ENCODE assay signal across 25 cellular contexts in the genomic region with DNA sequence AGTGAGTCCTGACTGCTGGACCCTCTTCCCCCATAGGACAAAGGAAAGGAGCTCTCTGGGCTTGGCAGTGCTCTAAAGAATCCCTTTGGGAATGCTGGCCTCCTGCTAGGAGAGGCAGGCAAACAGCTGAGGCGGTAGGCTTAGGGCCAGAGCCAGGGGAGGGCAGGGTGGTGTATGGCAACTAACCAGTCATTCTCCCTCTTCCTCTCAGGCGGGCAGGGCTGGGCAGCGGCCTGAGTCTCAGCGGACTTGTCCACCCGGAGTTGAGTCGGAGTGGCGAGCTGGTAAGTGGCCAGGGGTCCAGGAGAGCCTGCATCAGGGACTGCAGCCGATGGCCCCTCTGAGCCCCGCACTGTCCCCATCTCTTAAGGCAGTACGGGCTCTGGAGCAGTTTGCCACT. TPM values are rescaled to one million over a fixed set of nuclear protein-coding genes. Genes with fewer than 3 reads are reported as not detected.
DNase-seq lines count a peak whose midpoint lies in the region; ATAC-seq, FAIRE-seq and TF ChIP-seq lines count a peak whose summit lies in the region.
"Had no signal": no experiment of that assay in that cellular context is flagged by ENCODE, and none has a peak within 500 bp of the region (broad histone marks: within the 10 kb centered on the region; RNA-seq: fewer than 3 reads in every experiment).

No MANE protein-coding gene starts in this region.

- H2BK15ac ChIP-seq in H1 (ENCODE audit: low read length) = no peak overlapping the region

- H3K4ac ChIP-seq in H1 (replicated peaks; ENCODE audit: insufficient read length, low read depth, low read length) = no peak overlapping the region

- H3K9me3 Mint-ChIP-seq in activated T-cell treated with anti-CD3 and anti-CD28 coated beads, Interleukin-2, amount 50 U/mL, for 24 hours = no peaks in the 10 kb centered on the region
- no peaks in the 10 kb centered on the region for H3K9me3 Mint-ChIP-seq in activated T-cell treated with anti-CD3 and anti-CD28 coated beads, Interleukin-2, amount 50 U/mL, for 72 hours
- no peaks in the 10 kb centered on the region for H3K9me3 Mint-ChIP-seq in stimulated activated naive B cell treated with anti-CD40 and anti-IgM and Interleukin-4, amounts not matched to agents 10 μg/mL and 1 μg/mL and 100 μg/mL, for 72 hours
- H3K9me3 Mint-ChIP-seq: activated naive CD4-positive, alpha-beta T cell treated with anti-CD3 and anti-CD28 coated beads for 36 hours; activated T-cell treated with anti-CD3 and anti-CD28 coated beads, Interleukin-2, amount 50 U/mL, for 4 hours; memory B cell; naive thymus-derived CD8-positive, alpha-beta T cell had no signal

- POLR2A ChIA-PET in H1 (lab: Charles Lee; ENCODE audit: partially characterized antibody) = interaction anchor here (0.9 to 10.7 kb wide), 10 partner anchors 10 to 352 kb away, joined by 3 to 386 read pairs (median 5); partner anchors contain the start of genes CLDN7, CTDNEP1, DVL2 and ELP5

- H3K79me2 ChIP-seq in H1 (ENCODE audit: control insufficient read depth in 1 of 2, insufficient read depth in 2 of 2, low read length in 2 of 2) = no peaks in the 10 kb centered on the region

- peaks cover 26 to 67% (median 54%) of the 10 kb centered on the region in 4 experiments for H3K36me3 ChIP-seq in H1 (ENCODE audit: control insufficient read depth in 2 of 4, insufficient read depth in 4 of 4, low read length in 3 of 4)
- H3K36me3 ChIP-seq in right lobe of liver = peaks cover 0 to 55% (median 32%) of the 10 kb centered on the region in 4 donors

- no peak overlapping the region for H3K4me3 ChIP-seq in H1 (ENCODE audit: extremely low read depth in 1 of 4, insufficient read depth in 2 of 4, low read depth in 3 of 4, low read length in 4 of 4)
- H3K4me3 ChIP-seq in right lobe of liver = no peak overlapping the region
- H3K4me3 ChIP-seq: gastroesophageal sphincter, GM12878, tibial artery had no signal

- H4K91ac ChIP-seq in H1 (replicated peaks; ENCODE audit: insufficient read length, low read length) = no peak overlapping the region

- TF ChIP-seq EP300 in H1 (IDR thresholded peaks at IDR 0.05; ENCODE audit: borderline replicate concordance in 1 of 2, low read depth in 2 of 2, low read length in 2 of 2) = no peak

- no peaks in the 10 kb centered on the region for H3K9me3 ChIP-seq in H1 (ENCODE audit: insufficient read depth in 2 of 2, low read depth in 1 of 2, low read length in 1 of 2)
- no peaks in the 10 kb centered on the region for H3K9me3 ChIP-seq in right lobe of liver
- H3K9me3 ChIP-seq: gastroesophageal sphincter, tibial artery had no signal

- no peak overlapping the region for H2BK5ac ChIP-seq in H1 (ENCODE audit: low read depth, low read length)

- no peak overlapping the region for H3K27ac ChIP-seq in H1 (ENCODE audit: low read depth, low read length)
- H3K27ac ChIP-seq in right lobe of liver = no peak overlapping the region
- H3K27ac ChIP-seq: tibial artery had no signal

- no peak overlapping the region for H4K5ac ChIP-seq in H1 (ENCODE audit: insufficient read length, low read depth, low read length)

- DNase-seq in activated T-cell treated with anti-CD3 and anti-CD28 coated beads, Interleukin-2, amount 50 U/mL, for 24 hours = no peak
- no peak for DNase-seq in activated T-cell treated with anti-CD3 and anti-CD28 coated beads, Interleukin-2, amount 50 U/mL, for 72 hours
- no peak for DNase-seq in H1 (ENCODE audit: low read depth in 1 of 2, low spot score in 2 of 2)
- no peak for DNase-seq in right lobe of liver
- DNase-seq in stimulated activated naive B cell treated with anti-CD40 and anti-IgM and Interleukin-4, amounts not matched to agents 10 μg/mL and 1 μg/mL and 100 μg/mL, for 72 hours = no peak
- DNase-seq in HUDEP-2 (lab: John Stamatoyannopoulos, UW; ENCODE audit: unreplicated experiment in 76 of 76) = no peak
- no peak for DNase-seq in DMS53 treated with DMSO at 0.1 percent for 48 hours (lab: John Stamatoyannopoulos, UW; ENCODE audit: unreplicated experiment)
- DNase-seq: 8988T; activated naive CD4-positive, alpha-beta T cell treated with anti-CD3 and anti-CD28 coated beads for 36 hours; activated T-cell treated with anti-CD3 and anti-CD28 coated beads, Interleukin-2, amount 50 U/mL, for 4 hours; cerebellar nuclear complex; DND-41; naive thymus-derived CD8-positive, alpha-beta T cell; NCI-H2081 treated with DMSO at 0.1 percent for 48 hours; NCI-H446 treated with DMSO at 0.1 percent for 48 hours; OCI-M1; SIG-M5; stimulated activated naive CD8-positive, alpha-beta T cell treated with anti-CD3 and anti-CD28 coated beads, Interleukin-15, Interleukin-2, amounts not matched to agents 100 U/mL and 50 U/mL, for 24 hours; tibial artery had no signal

- no peak overlapping the region for H3K14ac ChIP-seq in H1 (ENCODE audit: insufficient read length)

- H3K4me1 ChIP-seq in H1 (replicated peaks in 1 of 4; ENCODE audit: control insufficient read depth in 3 of 4, insufficient read depth in 4 of 4, low read length in 3 of 4) = peaks cover 0 to 10% (median 5%) of the 10 kb centered on the region in 4 experiments; a peak in 4 of 7 replicates
- peaks cover 0 to 45% (median 8%) of the 10 kb centered on the region in 4 donors for H3K4me1 ChIP-seq in right lobe of liver

- H3K27me3 ChIP-seq in H1 (replicated peaks in 1 of 4; ENCODE audit: control insufficient read depth in 3 of 4, extremely low read depth in 1 of 4, insufficient read depth in 3 of 4, low read length in 3 of 4) (no peaks in the 10 kb centered on the region), right lobe of liver (no peaks in the 10 kb centered on the region)
- H3K27me3 ChIP-seq: gastroesophageal sphincter, tibial artery had no signal

- peaks cover 5% of the 10 kb centered on the region; the same call in 1 of the 2 replicates for H3K23me2 ChIP-seq in H1 (ENCODE audit: low read depth, low read length)

- H3K27me3 Mint-ChIP-seq in activated T-cell treated with anti-CD3 and anti-CD28 coated beads, Interleukin-2, amount 50 U/mL, for 24 hours = no peaks in the 10 kb centered on the region
- no peaks in the 10 kb centered on the region for H3K27me3 Mint-ChIP-seq in activated T-cell treated with anti-CD3 and anti-CD28 coated beads, Interleukin-2, amount 50 U/mL, for 72 hours (ENCODE audit: low read depth)
- no peaks in the 10 kb centered on the region for H3K27me3 Mint-ChIP-seq in stimulated activated naive B cell treated with anti-CD40 and anti-IgM and Interleukin-4, amounts not matched to agents 10 μg/mL and 1 μg/mL and 100 μg/mL, for 72 hours
- H3K27me3 Mint-ChIP-seq: memory B cell; naive thymus-derived CD8-positive, alpha-beta T cell had no signal

- FAIRE-seq in H1 (lab: Jason Lieb, UNC) = no peak
- FAIRE-seq: GM12878, keratinocyte had no signal

- WGBS in H1 (ENCODE audit: extremely low coverage in 1 of 2, insufficient coverage in 1 of 2, insufficient read length in 1 of 2, insufficient replicate concordance in 2 of 2, low coverage in 1 of 2, low lambda C conversion rate in 2 of 2, missing lambda C conversion rate in 1 of 2), 2 experiments = 94% methylated on average over 9 of the region's 10 CpGs; no CpG with 5 or more reads in 1 of the 2 experiments
- WGBS in right lobe of liver (ENCODE audit: insufficient coverage, low coverage, low lambda C conversion rate, missing lambda C conversion rate) = 60% methylated on average over 2 of the region's 10 CpGs

- H2BK120ac ChIP-seq in H1 (replicated peaks; ENCODE audit: low read depth, low read length) = no peak overlapping the region

- H3K27ac Mint-ChIP-seq in activated T-cell treated with anti-CD3 and anti-CD28 coated beads, Interleukin-2, amount 50 U/mL, for 24 hours = peak overlapping the region; percentile 2
- H3K27ac Mint-ChIP-seq in activated T-cell treated with anti-CD3 and anti-CD28 coated beads, Interleukin-2, amount 50 U/mL, for 72 hours = no peak overlapping the region
- H3K27ac Mint-ChIP-seq in stimulated activated naive B cell treated with anti-CD40 and anti-IgM and Interleukin-4, amounts not matched to agents 10 μg/mL and 1 μg/mL and 100 μg/mL, for 72 hours = peak overlapping the region; percentile 68
- H3K27ac Mint-ChIP-seq: activated naive CD4-positive, alpha-beta T cell treated with anti-CD3 and anti-CD28 coated beads for 36 hours; memory B cell had no signal

- no peak for ATAC-seq in activated T-cell treated with anti-CD3 and anti-CD28 coated beads, Interleukin-2, amount 50 U/mL, for 72 hours (replicated peaks in 1 of 2)
- ATAC-seq in right lobe of liver = no peak
- ATAC-seq in stimulated activated naive B cell treated with anti-CD40 and anti-IgM and Interleukin-4, amounts not matched to agents 10 μg/mL and 1 μg/mL and 100 μg/mL, for 72 hours (replicated peaks) = no peak
- no peak for ATAC-seq in GM19395 (IDR thresholded peaks at IDR 0.05; ENCODE audit: unreplicated experiment)
- ATAC-seq: activated CD4-positive, CD25-positive, alpha-beta regulatory T cell treated with anti-CD3 and anti-CD28 coated beads, Interleukin-2, amount 50 U/mL, for 24 hours; activated T-cell treated with anti-CD3 and anti-CD28 coated beads, Interleukin-2, amount 50 U/mL, for 4 hours; gastroesophageal sphincter; GM12878; naive thymus-derived CD8-positive, alpha-beta T cell; stimulated activated naive CD8-positive, alpha-beta T cell treated with anti-CD3 and anti-CD28 coated beads, Interleukin-15, Interleukin-2, amounts not matched to agents 100 U/mL and 50 U/mL, for 24 hours had no signal

- H3K4me1 Mint-ChIP-seq in activated T-cell treated with anti-CD3 and anti-CD28 coated beads, Interleukin-2, amount 50 U/mL, for 24 hours (ENCODE audit: low read depth) = peaks cover 36% of the 10 kb centered on the region
- H3K4me1 Mint-ChIP-seq in activated T-cell treated with anti-CD3 and anti-CD28 coated beads, Interleukin-2, amount 50 U/mL, for 72 hours (ENCODE audit: low read depth) = peaks cover 35% of the 10 kb centered on the region
- H3K4me1 Mint-ChIP-seq in stimulated activated naive B cell treated with anti-CD40 and anti-IgM and Interleukin-4, amounts not matched to agents 10 μg/mL and 1 μg/mL and 100 μg/mL, for 72 hours = peaks cover 27 to 42% of the 10 kb centered on the region in 2 donors

- TF ChIP-seq POLR2A in H1 (IDR thresholded peaks at IDR 0.05; ENCODE audit: control extremely low read depth in 1 of 2, low read depth in 2 of 2, low read length in 2 of 2) = no peak
- TF ChIP-seq POLR2A in right lobe of liver (IDR thresholded peaks at IDR 0.05) = peak; percentile 24

- H3K36me3 Mint-ChIP-seq in activated T-cell treated with anti-CD3 and anti-CD28 coated beads, Interleukin-2, amount 50 U/mL, for 24 hours (ENCODE audit: low read depth) = peaks cover 89% of the 10 kb centered on the region
- peaks cover 1 to 4% of the 10 kb centered on the region in 2 donors for H3K36me3 Mint-ChIP-seq in activated T-cell treated with anti-CD3 and anti-CD28 coated beads, Interleukin-2, amount 50 U/mL, for 72 hours (ENCODE audit: insufficient read depth in 2 of 2)
- peaks cover 49 to 70% of the 10 kb centered on the region in 2 donors for H3K36me3 Mint-ChIP-seq in stimulated activated naive B cell treated with anti-CD40 and anti-IgM and Interleukin-4, amounts not matched to agents 10 μg/mL and 1 μg/mL and 100 μg/mL, for 72 hours

- H2BK12ac ChIP-seq in H1 (ENCODE audit: low read depth, low read length) = no peak overlapping the region

- no peak overlapping the region for H3K4me2 ChIP-seq in H1 (ENCODE audit: insufficient read depth in 1 of 2, low read depth in 2 of 2, low read length in 2 of 2)

- H3K56ac ChIP-seq in H1 (replicated peaks; ENCODE audit: insufficient read length, low read depth, low read length) = no peak overlapping the region

- no peak overlapping the region for H2BK20ac ChIP-seq in H1 (ENCODE audit: low read length)

- H3K79me1 ChIP-seq in H1 (ENCODE audit: low read depth, low read length) = no peaks in the 10 kb centered on the region

- no peak overlapping the region for H2AFZ ChIP-seq in H1 (ENCODE audit: low read length)

- no peak overlapping the region for H3K18ac ChIP-seq in H1 (ENCODE audit: extremely low read depth, low read length)

- H3K23ac ChIP-seq in H1 (ENCODE audit: insufficient read length) = no peak overlapping the region

- peak overlapping the region; percentile 30; the same call in 1 of the 2 replicates for H4K8ac ChIP-seq in H1 (ENCODE audit: extremely low read depth, insufficient read depth, low read length)

- intact Hi-C loops in right lobe of liver (cut with DNase I) = no loop called here

- TF ChIP-seq RAD21 in H1 (IDR thresholded peaks at IDR 0.05 in 1 of 2, conservative IDR thresholded peaks at IDR 0.05 in 1 of 2; ENCODE audit: low read depth in 2 of 2, low read length in 2 of 2) = no peak

- H2AK5ac ChIP-seq in H1 (ENCODE audit: low read depth, low read length) = no peak overlapping the region

- no peak overlapping the region for H3K4me3 Mint-ChIP-seq in activated T-cell treated with anti-CD3 and anti-CD28 coated beads, Interleukin-2, amount 50 U/mL, for 24 hours
- H3K4me3 Mint-ChIP-seq in activated T-cell treated with anti-CD3 and anti-CD28 coated beads, Interleukin-2, amount 50 U/mL, for 72 hours = no peak overlapping the region
- no peak overlapping the region for H3K4me3 Mint-ChIP-seq in stimulated activated naive B cell treated with anti-CD40 and anti-IgM and Interleukin-4, amounts not matched to agents 10 μg/mL and 1 μg/mL and 100 μg/mL, for 72 hours
- H3K4me3 Mint-ChIP-seq: activated naive CD4-positive, alpha-beta T cell treated with anti-CD3 and anti-CD28 coated beads for 36 hours; activated T-cell treated with anti-CD3 and anti-CD28 coated beads, Interleukin-2, amount 50 U/mL, for 4 hours; memory B cell; naive thymus-derived CD8-positive, alpha-beta T cell had no signal

- H3K9ac ChIP-seq in H1 (replicated peaks in 1 of 4; ENCODE audit: extremely low read depth in 1 of 4, low read depth in 3 of 4, low read length in 3 of 4) = no peak overlapping the region

- peaks cover 15 to 36% of the 10 kb centered on the region in 2 experiments for H4K20me1 ChIP-seq in H1 (replicated peaks in 1 of 2; ENCODE audit: control insufficient read depth in 1 of 2, insufficient read depth in 2 of 2, low read length in 2 of 2)

- CTCF ChIA-PET in H1 (lab: Charles Lee; ENCODE audit: partially characterized antibody) = interaction anchor here (0.9 to 1.2 kb wide), 3 partner anchors 10 to 85 kb away, joined by 3 read pairs; partner anchors contain the start of gene DVL2

- no peak for TF ChIP-seq CTCF in H1 (IDR thresholded peaks at IDR 0.05; ENCODE audit: control extremely low read depth in 1 of 3, insufficient read depth in 1 of 3, low read depth in 1 of 3, low read length in 3 of 3)
- no peak for TF ChIP-seq CTCF in right lobe of liver (IDR thresholded peaks at IDR 0.05)

RNA-seq across cellular contexts. Expression of gene ACADVL, which starts 4.4 kb away (rescaled TPM):
- total RNA-seq in activated T-cell treated with anti-CD3 and anti-CD28 coated beads, Interleukin-2, amount 50 U/mL, for 72 hours = 100 to 1,000 TPM; 335 to 386 TPM
- total RNA-seq in H1 (2021; fragmentation: NEBNext Ultra II Directional; extraction: Animal tissue kit (Norgen Biotek cat#: 25700)) = 169 and 181 TPM in 2 replicates
- 231 and 317 TPM in 2 replicates for polyA plus RNA-seq in H1 (2011; rRNA removed)
- 253 TPM for polyA plus RNA-seq in H1 (2011; cell fraction: cytosol; rRNA removed)
- polyA plus RNA-seq in H1 (2011; cell fraction: nucleus; rRNA removed) = 2,578 TPM
- 291 to 353 TPM (median 315 TPM) in 4 replicates for polyA plus RNA-seq in H1 (2012, experiment 1 of 2)
- polyA plus RNA-seq in H1 (2012, experiment 2 of 2) = 193 TPM
- polyA plus RNA-seq in H1 (2013, experiment 1 of 2) = 219 TPM
- polyA plus RNA-seq in H1 (2013, experiment 2 of 2) = 201 TPM
- 103 and 130 TPM in 2 replicates for polyA minus RNA-seq in H1 (2011; rRNA and poly(A)+ RNA removed)
- polyA minus RNA-seq in H1 (2011; cell fraction: cytosol; rRNA and poly(A)+ RNA removed) = 56.4 TPM
- 237 TPM for polyA minus RNA-seq in H1 (2011; cell fraction: nucleus; rRNA and poly(A)+ RNA removed)
- 1,000 to 10,000 TPM in 3 of 6 experiments, 100 to 1,000 TPM in 3; 640 to 1,849 (median 1,071) TPM for total RNA-seq in right lobe of liver

RNA-seq across cellular contexts. Expression of gene DLG4, which starts 4.5 kb away (rescaled TPM):
- total RNA-seq in activated T-cell treated with anti-CD3 and anti-CD28 coated beads, Interleukin-2, amount 50 U/mL, for 72 hours = 10 to 100 TPM; 16.2 to 16.7 TPM
- 43.1 and 45.9 TPM in 2 replicates for total RNA-seq in H1 (2021; fragmentation: NEBNext Ultra II Directional; extraction: Animal tissue kit (Norgen Biotek cat#: 25700))
- polyA plus RNA-seq in H1 (2011; rRNA removed) = 18.9 and 35.2 TPM in 2 replicates
- 26.5 TPM for polyA plus RNA-seq in H1 (2011; cell fraction: cytosol; rRNA removed)
- 128 TPM for polyA plus RNA-seq in H1 (2011; cell fraction: nucleus; rRNA removed)
- 47.5 to 67.9 TPM (median 55.6 TPM) in 4 replicates for polyA plus RNA-seq in H1 (2012, experiment 1 of 2)
- polyA plus RNA-seq in H1 (2012, experiment 2 of 2) = 29.2 TPM
- 22.1 TPM for polyA plus RNA-seq in H1 (2013, experiment 1 of 2)
- polyA plus RNA-seq in H1 (2013, experiment 2 of 2) = 20.8 TPM
- 26.4 and 32.1 TPM in 2 replicates for polyA minus RNA-seq in H1 (2011; rRNA and poly(A)+ RNA removed)
- 14.0 TPM for polyA minus RNA-seq in H1 (2011; cell fraction: cytosol; rRNA and poly(A)+ RNA removed)
- 34.3 TPM for polyA minus RNA-seq in H1 (2011; cell fraction: nucleus; rRNA and poly(A)+ RNA removed)
- total RNA-seq in right lobe of liver = 1 to 10 TPM; 3.0 to 6.4 (median 4.1) TPM

RNA-seq across cellular contexts. Expression of gene DVL2, which starts 10.2 kb away (rescaled TPM):
- total RNA-seq in activated T-cell treated with anti-CD3 and anti-CD28 coated beads, Interleukin-2, amount 50 U/mL, for 72 hours = 10 to 100 TPM; 49.5 to 54.8 TPM
- total RNA-seq in H1 (2021; fragmentation: NEBNext Ultra II Directional; extraction: Animal tissue kit (Norgen Biotek cat#: 25700)) = 59.3 and 59.6 TPM in 2 replicates
- polyA plus RNA-seq in H1 (2011; rRNA removed) = 19.0 and 29.7 TPM in 2 replicates
- polyA plus RNA-seq in H1 (2011; cell fraction: cytosol; rRNA removed) = 15.8 TPM
- polyA plus RNA-seq in H1 (2011; cell fraction: nucleus; rRNA removed) = 56.7 TPM
- 47.0 to 54.8 TPM (median 48.8 TPM) in 4 replicates for polyA plus RNA-seq in H1 (2012, experiment 1 of 2)
- polyA plus RNA-seq in H1 (2012, experiment 2 of 2) = 44.2 TPM
- polyA plus RNA-seq in H1 (2013, experiment 1 of 2) = 28.5 TPM
- polyA plus RNA-seq in H1 (2013, experiment 2 of 2) = 25.2 TPM
- polyA minus RNA-seq in H1 (2011; rRNA and poly(A)+ RNA removed) = 20.1 and 32.9 TPM in 2 replicates
- 19.4 TPM for polyA minus RNA-seq in H1 (2011; cell fraction: cytosol; rRNA and poly(A)+ RNA removed)
- polyA minus RNA-seq in H1 (2011; cell fraction: nucleus; rRNA and poly(A)+ RNA removed) = 46.9 TPM
- 10 to 100 TPM in 4 of 6 experiments, 1 to 10 TPM in 2; 9.6 to 13.5 (median 12.8) TPM for total RNA-seq in right lobe of liver

RNA-seq across cellular contexts. Expression of gene PHF23, which starts 15.1 kb away (rescaled TPM):
- total RNA-seq in activated T-cell treated with anti-CD3 and anti-CD28 coated beads, Interleukin-2, amount 50 U/mL, for 72 hours = 10 to 100 TPM; 28.9 to 32.2 TPM
- 62.8 and 65.1 TPM in 2 replicates for total RNA-seq in H1 (2021; fragmentation: NEBNext Ultra II Directional; extraction: Animal tissue kit (Norgen Biotek cat#: 25700))
- polyA plus RNA-seq in H1 (2011; rRNA removed) = 46.5 and 47.5 TPM in 2 replicates
- polyA plus RNA-seq in H1 (2011; cell fraction: cytosol; rRNA removed) = 45.6 TPM
- polyA plus RNA-seq in H1 (2011; cell fraction: nucleus; rRNA removed) = 44.4 TPM
- 57.1 to 63.2 TPM (median 57.6 TPM) in 4 replicates for polyA plus RNA-seq in H1 (2012, experiment 1 of 2)
- polyA plus RNA-seq in H1 (2012, experiment 2 of 2) = 65.8 TPM
- polyA plus RNA-seq in H1 (2013, experiment 1 of 2) = 66.2 TPM
- polyA plus RNA-seq in H1 (2013, experiment 2 of 2) = 69.5 TPM
- polyA minus RNA-seq in H1 (2011; rRNA and poly(A)+ RNA removed) = 46.8 and 59.7 TPM in 2 replicates
- 27.7 TPM for polyA minus RNA-seq in H1 (2011; cell fraction: cytosol; rRNA and poly(A)+ RNA removed)
- 19.8 TPM for polyA minus RNA-seq in H1 (2011; cell fraction: nucleus; rRNA and poly(A)+ RNA removed)
- 10 to 100 TPM; 16.0 to 24.3 (median 18.2) TPM for total RNA-seq in right lobe of liver

RNA-seq across cellular contexts. Expression of gene GABARAP, which starts 18.1 kb away (rescaled TPM):
- 100 to 1,000 TPM; 244 to 246 TPM for total RNA-seq in activated T-cell treated with anti-CD3 and anti-CD28 coated beads, Interleukin-2, amount 50 U/mL, for 72 hours
- total RNA-seq in H1 (2021; fragmentation: NEBNext Ultra II Directional; extraction: Animal tissue kit (Norgen Biotek cat#: 25700)) = 252 and 265 TPM in 2 replicates
- 351 and 581 TPM in 2 replicates for polyA plus RNA-seq in H1 (2011; rRNA removed)
- 311 TPM for polyA plus RNA-seq in H1 (2011; cell fraction: cytosol; rRNA removed)
- polyA plus RNA-seq in H1 (2011; cell fraction: nucleus; rRNA removed) = 154 TPM
- 343 to 418 TPM (median 350 TPM) in 4 replicates for polyA plus RNA-seq in H1 (2012, experiment 1 of 2)
- polyA plus RNA-seq in H1 (2012, experiment 2 of 2) = 370 TPM
- 374 TPM for polyA plus RNA-seq in H1 (2013, experiment 1 of 2)
- polyA plus RNA-seq in H1 (2013, experiment 2 of 2) = 396 TPM
- 207 and 212 TPM in 2 replicates for polyA minus RNA-seq in H1 (2011; rRNA and poly(A)+ RNA removed)
- 78.2 TPM for polyA minus RNA-seq in H1 (2011; cell fraction: cytosol; rRNA and poly(A)+ RNA removed)
- polyA minus RNA-seq in H1 (2011; cell fraction: nucleus; rRNA and poly(A)+ RNA removed) = 77.3 TPM
- 100 to 1,000 TPM; 238 to 330 (median 244) TPM for total RNA-seq in right lobe of liver
